Comparison of ENCODE assay signal across 9 cellular contexts in genomic region chr18:68713791-68714190, GRCh38. TPM values are rescaled to one million over a fixed set of nuclear protein-coding genes. Genes with fewer than 3 reads are reported as not detected.
DNase-seq lines count a peak whose midpoint lies in the region; ATAC-seq and TF ChIP-seq lines count a peak whose summit lies in the region.
"Had no signal": no experiment of that assay in that cellular context is flagged by ENCODE, and none has a peak within 500 bp of the region (broad histone marks: within the 10 kb centered on the region; RNA-seq: fewer than 3 reads in every experiment).

No MANE protein-coding gene starts in this region.

- intact Hi-C loops in activated T-helper 2 cell treated with anti-CD3 and anti-CD28 coated beads, Interferon-gamma antibody, Interleukin-2, Interleukin-4, amounts not matched to agents 10 μg/mL and 5 μg/mL and 100 μg/mL, durations not matched to agents 14 hours and 24 hours and 36 hours (cut with micrococcal nuclease) = loop anchor here (2.0 kb wide), 1 partner anchor 19 kb away; no protein-coding TSS in a partner anchor
- intact Hi-C loops in posterior vena cava (cut with DNase I) = no loop called here

- H3K4me1 ChIP-seq in thoracic aorta (ENCODE audit: control insufficient read depth in 1 of 2, low read depth in 2 of 2) = peaks cover 8 to 10% of the 10 kb centered on the region in 2 donors

- H3K9me3 Mint-ChIP-seq in activated CD8-positive, alpha-beta memory T cell treated with anti-CD3 and anti-CD28 coated beads, Interleukin-2, amount 10 ng/mL, durations not matched to agents 7 days and 5 days (ENCODE audit: low read depth) = no peaks in the 10 kb centered on the region
- no peaks in the 10 kb centered on the region for H3K9me3 Mint-ChIP-seq in activated T-helper 2 cell treated with anti-CD3 and anti-CD28 coated beads, Interferon-gamma antibody, Interleukin-2, Interleukin-4, amounts not matched to agents 10 μg/mL and 5 μg/mL and 100 μg/mL, durations not matched to agents 14 hours and 24 hours and 36 hours

- peaks cover 44% of the 10 kb centered on the region for H3K4me1 Mint-ChIP-seq in activated CD8-positive, alpha-beta memory T cell treated with anti-CD3 and anti-CD28 coated beads, Interleukin-2, amount 10 ng/mL, durations not matched to agents 7 days and 5 days
- peaks cover 44% of the 10 kb centered on the region for H3K4me1 Mint-ChIP-seq in activated T-helper 2 cell treated with anti-CD3 and anti-CD28 coated beads, Interferon-gamma antibody, Interleukin-2, Interleukin-4, amounts not matched to agents 10 μg/mL and 5 μg/mL and 100 μg/mL, durations not matched to agents 14 hours and 24 hours and 36 hours (ENCODE audit: low read depth)

- CTCF ChIA-PET in activated CD8-positive, alpha-beta memory T cell treated with anti-CD3 and anti-CD28 coated beads, Interleukin-2, amount 10 ng/mL, durations not matched to agents 7 days and 5 days (lab: Charles Lee) = no interaction called here

- no peaks in the 10 kb centered on the region for H3K27me3 Mint-ChIP-seq in activated CD8-positive, alpha-beta memory T cell treated with anti-CD3 and anti-CD28 coated beads, Interleukin-2, amount 10 ng/mL, durations not matched to agents 7 days and 5 days
- no peaks in the 10 kb centered on the region for H3K27me3 Mint-ChIP-seq in activated T-helper 2 cell treated with anti-CD3 and anti-CD28 coated beads, Interferon-gamma antibody, Interleukin-2, Interleukin-4, amounts not matched to agents 10 μg/mL and 5 μg/mL and 100 μg/mL, durations not matched to agents 14 hours and 24 hours and 36 hours (ENCODE audit: low read depth)

- H3K4me3 ChIP-seq in kidney epithelial cell (ENCODE audit: low read depth, low read length) (peak overlapping the region; percentile 97), thoracic aorta (peak overlapping the region; percentile 83)

- no peaks in the 10 kb centered on the region for H3K36me3 ChIP-seq in kidney epithelial cell (ENCODE audit: control insufficient read depth, insufficient read depth, low read length)
- peaks cover 11% of the 10 kb centered on the region for H3K36me3 ChIP-seq in thoracic aorta

- H3K27ac ChIP-seq in thoracic aorta = no peak overlapping the region

- no peak for DNase-seq in activated CD8-positive, alpha-beta memory T cell treated with anti-CD3 and anti-CD28 coated beads, Interleukin-2, amount 10 ng/mL, durations not matched to agents 7 days and 5 days
- no peak for DNase-seq in activated CD8-positive, alpha-beta memory T cell treated with anti-CD3 and anti-CD28 coated beads, Interleukin-2, amount 50 U/mL, for 4 hours
- no peak for DNase-seq in activated T-helper 2 cell treated with anti-CD3 and anti-CD28 coated beads, Interferon-gamma antibody, Interleukin-2, Interleukin-4, amounts not matched to agents 10 μg/mL and 5 μg/mL and 100 μg/mL, durations not matched to agents 14 hours and 24 hours and 36 hours (ENCODE audit: low spot score)
- no peak for DNase-seq in kidney epithelial cell (ENCODE audit: low read depth)
- DNase-seq in thoracic aorta (ENCODE audit: low spot score) = no peak
- DNase-seq in posterior vena cava (ENCODE audit: low spot score) = no peak
- no peak for DNase-seq in medulla oblongata (ENCODE audit: extremely low spot score)
- no peak for DNase-seq in activated CD4-positive, alpha-beta T cell treated with anti-CD3 and anti-CD28 coated beads for 4 hours
- DNase-seq: NCI-H1930 had no signal

- ATAC-seq in activated CD8-positive, alpha-beta memory T cell treated with anti-CD3 and anti-CD28 coated beads, Interleukin-2, amount 10 ng/mL, durations not matched to agents 7 days and 5 days = no peak
- no peak for ATAC-seq in thoracic aorta (ENCODE audit: insufficient number of reproducible peaks, low FRiP score, low read depth)

- TF ChIP-seq CTCF in kidney epithelial cell (IDR thresholded peaks at IDR 0.05; ENCODE audit: insufficient read depth, low read length, poor library complexity, severe bottlenecking) (no peak), thoracic aorta (IDR thresholded peaks at IDR 0.05) (no peak)

- no peaks in the 10 kb centered on the region for H3K9me3 ChIP-seq in thoracic aorta

- H3K27ac Mint-ChIP-seq in activated CD8-positive, alpha-beta memory T cell treated with anti-CD3 and anti-CD28 coated beads, Interleukin-2, amount 10 ng/mL, durations not matched to agents 7 days and 5 days = peak overlapping the region; percentile 96
- peak overlapping the region; percentile 87 for H3K27ac Mint-ChIP-seq in activated T-helper 2 cell treated with anti-CD3 and anti-CD28 coated beads, Interferon-gamma antibody, Interleukin-2, Interleukin-4, amounts not matched to agents 10 μg/mL and 5 μg/mL and 100 μg/mL, durations not matched to agents 14 hours and 24 hours and 36 hours

- H3K36me3 Mint-ChIP-seq in activated CD8-positive, alpha-beta memory T cell treated with anti-CD3 and anti-CD28 coated beads, Interleukin-2, amount 10 ng/mL, durations not matched to agents 7 days and 5 days = peaks cover 29% of the 10 kb centered on the region
- peaks cover 49% of the 10 kb centered on the region for H3K36me3 Mint-ChIP-seq in activated T-helper 2 cell treated with anti-CD3 and anti-CD28 coated beads, Interferon-gamma antibody, Interleukin-2, Interleukin-4, amounts not matched to agents 10 μg/mL and 5 μg/mL and 100 μg/mL, durations not matched to agents 14 hours and 24 hours and 36 hours (ENCODE audit: low read depth)

- peak overlapping the region; percentile 100 for H3K4me3 Mint-ChIP-seq in activated CD8-positive, alpha-beta memory T cell treated with anti-CD3 and anti-CD28 coated beads, Interleukin-2, amount 10 ng/mL, durations not matched to agents 7 days and 5 days
- H3K4me3 Mint-ChIP-seq in activated T-helper 2 cell treated with anti-CD3 and anti-CD28 coated beads, Interferon-gamma antibody, Interleukin-2, Interleukin-4, amounts not matched to agents 10 μg/mL and 5 μg/mL and 100 μg/mL, durations not matched to agents 14 hours and 24 hours and 36 hours (ENCODE audit: low read depth) = peak overlapping the region; percentile 93

- no peaks in the 10 kb centered on the region for H3K27me3 ChIP-seq in kidney epithelial cell (ENCODE audit: control insufficient read depth, insufficient read depth, low read length)
- H3K27me3 ChIP-seq in thoracic aorta (replicated peaks; ENCODE audit: insufficient read depth) = no peaks in the 10 kb centered on the region

RNA-seq across cellular contexts. Expression of gene TMX3, which starts 1.1 kb away (rescaled TPM):
- 10 to 100 TPM; 50.3 to 65.4 TPM for total RNA-seq in activated CD8-positive, alpha-beta memory T cell treated with anti-CD3 and anti-CD28 coated beads, Interleukin-2, amount 10 ng/mL, durations not matched to agents 7 days and 5 days
- total RNA-seq in activated T-helper 2 cell treated with anti-CD3 and anti-CD28 coated beads, Interferon-gamma antibody, Interleukin-2, Interleukin-4, amounts not matched to agents 10 μg/mL and 5 μg/mL and 100 μg/mL, durations not matched to agents 14 hours and 24 hours and 36 hours = 62.4 and 71.0 TPM in 2 replicates
- total RNA-seq in kidney epithelial cell = 47.5 and 66.8 TPM in 2 replicates
- 10 to 100 TPM; 41.3 to 57.4 TPM for total RNA-seq in thoracic aorta
- 10 to 100 TPM; 41.8 to 44.0 TPM for total RNA-seq in posterior vena cava
